In the genomic region with DNA sequence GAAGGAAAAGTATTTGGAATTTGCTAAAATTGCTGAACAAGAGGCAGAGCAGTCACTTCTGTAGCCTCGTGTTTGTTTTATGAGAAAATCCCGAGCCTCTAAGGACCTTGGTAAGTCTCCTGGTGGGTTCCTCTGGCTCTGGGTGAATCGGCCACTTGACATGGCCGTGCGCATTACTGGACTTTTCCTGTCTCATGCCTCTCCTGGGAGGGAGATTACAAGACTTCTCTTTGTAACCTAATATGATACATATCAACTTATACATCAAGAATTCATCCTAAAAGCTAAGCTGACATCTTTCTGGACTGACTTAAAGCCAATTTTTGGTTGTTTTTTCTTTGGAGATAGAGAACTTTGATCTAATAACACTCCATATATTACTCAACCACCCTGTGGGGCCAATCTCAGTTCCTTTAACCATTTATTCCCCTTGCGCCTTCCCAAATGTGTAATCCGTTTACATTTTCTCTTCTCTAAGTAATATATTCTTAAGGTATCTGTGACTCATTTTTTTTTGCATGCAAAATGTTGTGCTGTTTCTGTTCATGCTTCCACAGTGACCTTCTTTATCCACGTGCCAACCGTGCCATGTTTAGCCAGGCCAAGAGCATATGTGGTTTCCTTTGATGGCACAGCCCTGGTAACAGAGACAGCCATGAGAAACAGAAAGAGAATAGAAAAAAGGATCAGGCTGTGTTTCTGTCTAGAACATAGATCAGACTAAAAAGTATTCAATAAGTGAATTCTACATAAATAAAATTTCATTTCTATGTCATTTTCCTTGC, we compare ENCODE assay signal across 29 cellular contexts. TPM values are rescaled to one million over a fixed set of nuclear protein-coding genes. Genes with fewer than 3 reads are reported as not detected.
DNase-seq lines count a peak whose midpoint lies in the region; ATAC-seq, FAIRE-seq and TF ChIP-seq lines count a peak whose summit lies in the region.
"Had no signal": no experiment of that assay in that cellular context is flagged by ENCODE, and none has a peak within 500 bp of the region (broad histone marks: within the 10 kb centered on the region; RNA-seq: fewer than 3 reads in every experiment).

No MANE protein-coding gene starts in this region.

- H3K27me3 ChIP-seq in MG63, result no peaks in the 10 kb centered on the region
- H3K27me3 ChIP-seq: cardiac muscle cell, ovary, upper lobe of left lung had no signal

- H3K27ac Mint-ChIP-seq in chondrocyte (ENCODE audit: unreplicated experiment) (peak overlapping the region; percentile 88), osteocyte (ENCODE audit: unreplicated experiment) (peak overlapping the region; percentile 74)
- H3K27ac Mint-ChIP-seq in activated CD4-positive, alpha-beta T cell treated with anti-CD3 and anti-CD28 coated beads, Interleukin-2, amount 10 ng/mL, durations not matched to agents 24 days and 14 days, result no peak overlapping the region
- H3K27ac Mint-ChIP-seq: naive thymus-derived CD4-positive, alpha-beta T cell; stimulated activated naive CD8-positive, alpha-beta T cell treated with anti-CD3 and anti-CD28 coated beads, Interleukin-15, amount 100 ng/mL, for 72 hours had no signal

- 83% methylated on average over 9 of the region's 9 CpGs for whole genome bisulfite sequencing in A549 (ENCODE audit: missing lambda C conversion rate)

- H3K4me1 Mint-ChIP-seq in chondrocyte (ENCODE audit: low read depth) (peaks cover 59% of the 10 kb centered on the region), osteocyte (ENCODE audit: unreplicated experiment) (peaks cover 55% of the 10 kb centered on the region)
- no peaks in the 10 kb centered on the region for H3K4me1 Mint-ChIP-seq in activated CD4-positive, alpha-beta T cell treated with anti-CD3 and anti-CD28 coated beads, Interleukin-2, amount 10 ng/mL, durations not matched to agents 24 days and 14 days
- H3K4me1 Mint-ChIP-seq: naive thymus-derived CD4-positive, alpha-beta T cell; stimulated activated naive CD8-positive, alpha-beta T cell treated with anti-CD3 and anti-CD28 coated beads, Interleukin-15, amount 100 ng/mL, for 72 hours had no signal

- no peak for TF ChIP-seq EP300 in A549 (IDR thresholded peaks at IDR 0.05)

- H3K9me3 Mint-ChIP-seq in chondrocyte (ENCODE audit: low read depth) (no peaks in the 10 kb centered on the region), osteocyte (ENCODE audit: unreplicated experiment) (no peaks in the 10 kb centered on the region)
- H3K9me3 Mint-ChIP-seq in activated CD4-positive, alpha-beta T cell treated with anti-CD3 and anti-CD28 coated beads, Interleukin-2, amount 10 ng/mL, durations not matched to agents 24 days and 14 days, result no peaks in the 10 kb centered on the region

- no peak for TF ChIP-seq POLR2A in A549 (IDR thresholded peaks at IDR 0.05; ENCODE audit: low read length)

- CTCF ChIA-PET in A549 (lab: Yijun Ruan, JAX), result interaction anchor here (1.1 to 1.4 kb wide), 4 partner anchors 10 to 484 kb away, joined by 3 to 5 read pairs (median 4); no protein-coding TSS in a partner anchor

- peak overlapping the region; percentile 9; the same call in 2 of the 3 replicates for H3K4me2 ChIP-seq in A549
- H3K4me2 ChIP-seq: SK-N-SH had no signal

- H3K36me3 ChIP-seq in MG63, result no peaks in the 10 kb centered on the region
- H3K36me3 ChIP-seq: cardiac muscle cell, HAP-1, ovary, upper lobe of left lung had no signal

- H3K36me3 Mint-ChIP-seq in chondrocyte (ENCODE audit: low read depth), result peaks cover 2% of the 10 kb centered on the region
- H3K36me3 Mint-ChIP-seq in osteocyte (ENCODE audit: unreplicated experiment), result no peaks in the 10 kb centered on the region
- no peaks in the 10 kb centered on the region for H3K36me3 Mint-ChIP-seq in activated CD4-positive, alpha-beta T cell treated with anti-CD3 and anti-CD28 coated beads, Interleukin-2, amount 10 ng/mL, durations not matched to agents 24 days and 14 days (ENCODE audit: low read depth)
- H3K36me3 Mint-ChIP-seq: naive thymus-derived CD4-positive, alpha-beta T cell had no signal

- H3K4me1 ChIP-seq in A549, result peaks cover 55% of the 10 kb centered on the region

- POLR2A ChIA-PET in A549 (lab: Yijun Ruan, JAX), result no interaction called here

- H3K27me3 Mint-ChIP-seq in chondrocyte (ENCODE audit: low read depth) (no peaks in the 10 kb centered on the region), osteocyte (ENCODE audit: unreplicated experiment) (no peaks in the 10 kb centered on the region)
- peaks cover 8% of the 10 kb centered on the region for H3K27me3 Mint-ChIP-seq in activated CD4-positive, alpha-beta T cell treated with anti-CD3 and anti-CD28 coated beads, Interleukin-2, amount 10 ng/mL, durations not matched to agents 24 days and 14 days

- TF ChIP-seq RAD21 in A549 (conservative IDR thresholded peaks at IDR 0.05 in 1 of 2, IDR thresholded peaks at IDR 0.05 in 1 of 2), result no peak

- H3K4me3 ChIP-seq in A549, result no peak overlapping the region
- no peak overlapping the region for H3K4me3 ChIP-seq in MG63
- H3K4me3 ChIP-seq: cardiac muscle cell, HAP-1, ovary, upper lobe of left lung had no signal

- peak overlapping the region; percentile 42 for H3K4me3 Mint-ChIP-seq in chondrocyte (ENCODE audit: unreplicated experiment)
- peak overlapping the region; percentile 10 for H3K4me3 Mint-ChIP-seq in osteocyte (ENCODE audit: unreplicated experiment)
- H3K4me3 Mint-ChIP-seq in activated CD4-positive, alpha-beta T cell treated with anti-CD3 and anti-CD28 coated beads, Interleukin-2, amount 10 ng/mL, durations not matched to agents 24 days and 14 days, result no peak overlapping the region
- H3K4me3 Mint-ChIP-seq: naive thymus-derived CD4-positive, alpha-beta T cell; stimulated activated naive CD8-positive, alpha-beta T cell treated with anti-CD3 and anti-CD28 coated beads, Interleukin-15, amount 100 ng/mL, for 72 hours had no signal

- peak; percentile 61 for FAIRE-seq in A549 (lab: Jason Lieb, UNC)
- FAIRE-seq: GM12891, RCC 7860 had no signal

- DNase-seq in A549 (ENCODE audit: low read depth in 1 of 2, low spot score in 1 of 2), result no peak
- peak; percentile 16 for DNase-seq in MG63
- DNase-seq in chondrocyte (ENCODE audit: low spot score), result no peak
- no peak for DNase-seq in osteocyte (ENCODE audit: extremely low spot score, unreplicated experiment)
- no peak for DNase-seq in activated CD4-positive, alpha-beta T cell treated with anti-CD3 and anti-CD28 coated beads, Interleukin-2, amount 10 ng/mL, durations not matched to agents 24 days and 14 days
- DNase-seq in effector CD8-positive, alpha-beta T cell (lab: John Stamatoyannopoulos, UW), result no peak
- DNase-seq: activated CD4-positive, alpha-beta T cell treated with anti-CD3 and anti-CD28 coated beads for 48 hours; activated naive CD4-positive, alpha-beta T cell; activated T-cell treated with anti-CD3 and anti-CD28 coated beads, Interleukin-2, amount 50 U/mL, for 48 hours; C1 segment of cervical spinal cord; glutamatergic neuron; left cardiac atrium; naive thymus-derived CD4-positive, alpha-beta T cell; NCI-H1105; NCI-H1930; NCI-H526 treated with DMSO at 0.1 percent for 48 hours; ovary; SK-N-SH; stimulated activated CD4-positive, alpha-beta T cell treated with anti-CD3 and anti-CD28 coated beads, Interleukin-15, amount 100 ng/mL, for 24 hours; stimulated activated naive CD8-positive, alpha-beta T cell treated with anti-CD3 and anti-CD28 coated beads, Interleukin-15, amount 100 ng/mL, for 72 hours; T-helper 2 cell; upper lobe of left lung had no signal

- ATAC-seq in A549 (no peak), HG02588 (IDR thresholded peaks at IDR 0.05; ENCODE audit: unreplicated experiment) (no peak), HG03457 (IDR thresholded peaks at IDR 0.05; ENCODE audit: unreplicated experiment) (no peak)
- ATAC-seq: naive thymus-derived CD4-positive, alpha-beta T cell; stimulated activated naive CD8-positive, alpha-beta T cell treated with anti-CD3 and anti-CD28 coated beads, Interleukin-15, amount 100 ng/mL, for 72 hours had no signal

- peak overlapping the region; percentile 86 to 89; a peak in 5 of 6 replicates for H3K27ac ChIP-seq in A549
- H3K27ac ChIP-seq: cardiac muscle cell, HL-60, ovary, upper lobe of left lung had no signal

- TF ChIP-seq CTCF in A549 (IDR thresholded peaks at IDR 0.05) (no peak), chondrocyte (IDR thresholded peaks at IDR 0.05) (no peak), osteocyte (IDR thresholded peaks at IDR 0.05) (no peak)

- intact Hi-C loops in activated CD4-positive, alpha-beta T cell treated with anti-CD3 and anti-CD28 coated beads, Interleukin-2, amount 10 ng/mL, durations not matched to agents 24 days and 14 days (cut with micrococcal nuclease), result no loop called here

- H3K9me3 ChIP-seq in A549, result no peaks in the 10 kb centered on the region
- no peaks in the 10 kb centered on the region for H3K9me3 ChIP-seq in MG63
- H3K9me3 ChIP-seq: HAP-1, ovary, SK-N-SH, upper lobe of left lung had no signal

TF ChIP-seq in A549, 52 proteins besides CTCF, POLR2A, EP300 and RAD21 (continues in another document):
- TF ChIP-seq CHD4 (IDR thresholded peaks at IDR 0.05; ENCODE audit: borderline replicate concordance) (no peak), E2F6 (IDR thresholded peaks at IDR 0.05; ENCODE audit: borderline replicate concordance, low read depth) (no peak), JUNB (IDR thresholded peaks at IDR 0.05) (no peak), ZNF302 (CRISPR knock-in tag; IDR thresholded peaks at IDR 0.05) (no peak), RCOR1 (IDR thresholded peaks at IDR 0.05; ENCODE audit: low read depth, low read length) (no peak), MYC (IDR thresholded peaks at IDR 0.05; ENCODE audit: borderline replicate concordance, low read length) (no peak)

RNA-seq across cellular contexts. Expression of gene JAG1, which starts 47.5 kb away (rescaled TPM):
- polyA plus RNA-seq in A549 (2011; rRNA removed) (90.0 and 141 TPM in 2 replicates), A549 (2017; fragmentation: RNase III; extraction: RNeasy Plus Mini Kit Qiagen cat#74134 plus additional on column Dnase treatment) (75.7 to 80.9 TPM (median 80.8 TPM) in 3 replicates)
- polyA plus RNA-seq in A549 (2012; cell fraction: cytosol; rRNA removed), result 34.0 and 43.4 TPM in 2 replicates
- polyA plus RNA-seq in A549 (2012; cell fraction: nucleus; rRNA removed), result 147 and 253 TPM in 2 replicates
- polyA minus RNA-seq in A549 (2011; rRNA and poly(A)+ RNA removed), result 334 and 370 TPM in 2 replicates
- 5.3 and 8.2 TPM in 2 replicates for total RNA-seq in MG63 (2014; rRNA removed; shearing (Covaris generic); ENCODE audit: low replicate concordance)
- total RNA-seq in chondrocyte (161 to 510 TPM (median 505 TPM) in 3 replicates), osteocyte (246 and 254 TPM in 2 replicates)
- total RNA-seq in activated CD4-positive, alpha-beta T cell treated with anti-CD3 and anti-CD28 coated beads, Interleukin-2, amount 10 ng/mL, durations not matched to agents 24 days and 14 days, result 1.1 and 1.3 TPM in 2 replicates

Comparison
In these comparisons a context has a peak if more than half of its experiments do, and no peak if none do; other contexts are left out.
1. RNA of gene JAG1, which starts 47.5 kb away (total RNA-seq): 161 to 510 TPM in chondrocyte and 246 to 254 TPM in osteocyte; 5.3 to 8.2 TPM in MG63 and 1.1 to 1.3 TPM in activated CD4-positive, alpha-beta T cell treated with anti-CD3 and anti-CD28 coated beads, Interleukin-2, amount 10 ng/mL, durations not matched to agents 24 days and 14 days; every median in the first group is over 10 times any median in the second.